In the genomic region with DNA sequence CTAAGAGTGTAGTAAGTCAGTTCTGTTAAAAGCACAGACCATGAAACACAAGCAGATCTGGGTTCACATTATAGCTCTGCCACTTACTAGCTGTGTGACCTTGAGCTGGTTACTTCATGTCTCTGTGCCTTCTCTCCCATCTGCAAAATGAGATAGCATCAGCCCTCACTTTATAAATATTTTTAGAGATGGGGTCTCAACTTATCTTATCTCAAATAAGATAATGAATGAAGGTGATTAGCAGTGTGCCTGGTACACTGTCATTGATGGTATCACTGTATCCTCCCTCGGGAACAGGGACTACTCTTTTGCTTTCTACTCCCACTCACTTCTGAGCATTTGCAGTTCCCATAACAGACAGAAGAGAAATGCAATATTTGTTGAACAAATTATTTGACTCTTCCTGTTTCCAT, we compare ENCODE assay signal across 14 cellular contexts. TPM values are rescaled to one million over a fixed set of nuclear protein-coding genes. Genes with fewer than 3 reads are reported as not detected.
DNase-seq lines count a peak whose midpoint lies in the region; ATAC-seq and TF ChIP-seq lines count a peak whose summit lies in the region.
"Had no signal": no experiment of that assay in that cellular context is flagged by ENCODE, and none has a peak within 500 bp of the region (broad histone marks: within the 10 kb centered on the region; RNA-seq: fewer than 3 reads in every experiment).

No MANE protein-coding gene starts in this region.

- TF ChIP-seq CTCF in chondrocyte (IDR thresholded peaks at IDR 0.05), result no peak

- no peaks in the 10 kb centered on the region for H3K36me3 Mint-ChIP-seq in chondrocyte (ENCODE audit: low read depth)
- H3K36me3 Mint-ChIP-seq in activated T-helper 2 cell treated with anti-CD3 and anti-CD28 coated beads, Interferon-gamma antibody, Interleukin-2, Interleukin-4, amounts not matched to agents 10 μg/mL and 5 μg/mL and 100 μg/mL, durations not matched to agents 14 hours and 24 hours and 36 hours (ENCODE audit: low read depth), result no peaks in the 10 kb centered on the region
- H3K36me3 Mint-ChIP-seq: WTC11 had no signal

- DNase-seq in chondrocyte (ENCODE audit: low spot score) (no peak), NCI-H2081 treated with DMSO at 0.1 percent for 48 hours (lab: John Stamatoyannopoulos, UW) (no peak), mesenteric fat pad (ENCODE audit: low spot score) (no peak)
- DNase-seq in activated T-helper 2 cell treated with anti-CD3 and anti-CD28 coated beads, Interferon-gamma antibody, Interleukin-2, Interleukin-4, amounts not matched to agents 10 μg/mL and 5 μg/mL and 100 μg/mL, durations not matched to agents 14 hours and 24 hours and 36 hours (ENCODE audit: low spot score), result no peak
- DNase-seq in stimulated activated CD8-positive, alpha-beta memory T cell treated with anti-CD3 and anti-CD28 coated beads, Interleukin-4, amount 100 ng/mL, for 48 hours, result no peak
- DNase-seq: C1 segment of cervical spinal cord, GF-D8, heart left ventricle, NCI-H510A treated with DMSO at 0.1 percent for 48 hours had no signal

- H3K27ac Mint-ChIP-seq in chondrocyte (ENCODE audit: unreplicated experiment), result peak overlapping the region; percentile 72
- no peak overlapping the region for H3K27ac Mint-ChIP-seq in activated T-helper 2 cell treated with anti-CD3 and anti-CD28 coated beads, Interferon-gamma antibody, Interleukin-2, Interleukin-4, amounts not matched to agents 10 μg/mL and 5 μg/mL and 100 μg/mL, durations not matched to agents 14 hours and 24 hours and 36 hours

- peaks cover 58% of the 10 kb centered on the region for H3K4me1 Mint-ChIP-seq in chondrocyte (ENCODE audit: low read depth)
- H3K4me1 Mint-ChIP-seq in activated T-helper 2 cell treated with anti-CD3 and anti-CD28 coated beads, Interferon-gamma antibody, Interleukin-2, Interleukin-4, amounts not matched to agents 10 μg/mL and 5 μg/mL and 100 μg/mL, durations not matched to agents 14 hours and 24 hours and 36 hours (ENCODE audit: low read depth), result peaks cover 3% of the 10 kb centered on the region

- H3K4me3 Mint-ChIP-seq in chondrocyte (ENCODE audit: unreplicated experiment), result no peak overlapping the region
- no peak overlapping the region for H3K4me3 Mint-ChIP-seq in activated T-helper 2 cell treated with anti-CD3 and anti-CD28 coated beads, Interferon-gamma antibody, Interleukin-2, Interleukin-4, amounts not matched to agents 10 μg/mL and 5 μg/mL and 100 μg/mL, durations not matched to agents 14 hours and 24 hours and 36 hours (ENCODE audit: low read depth)
- H3K4me3 Mint-ChIP-seq: WTC11 had no signal

- intact Hi-C loops in activated T-helper 2 cell treated with anti-CD3 and anti-CD28 coated beads, Interferon-gamma antibody, Interleukin-2, Interleukin-4, amounts not matched to agents 10 μg/mL and 5 μg/mL and 100 μg/mL, durations not matched to agents 14 hours and 24 hours and 36 hours (cut with micrococcal nuclease), result no loop called here

- H3K9me3 Mint-ChIP-seq in chondrocyte (ENCODE audit: low read depth), result no peaks in the 10 kb centered on the region
- H3K9me3 Mint-ChIP-seq in activated T-helper 2 cell treated with anti-CD3 and anti-CD28 coated beads, Interferon-gamma antibody, Interleukin-2, Interleukin-4, amounts not matched to agents 10 μg/mL and 5 μg/mL and 100 μg/mL, durations not matched to agents 14 hours and 24 hours and 36 hours, result no peaks in the 10 kb centered on the region

- H3K27me3 Mint-ChIP-seq in chondrocyte (ENCODE audit: low read depth), result no peaks in the 10 kb centered on the region
- no peaks in the 10 kb centered on the region for H3K27me3 Mint-ChIP-seq in activated T-helper 2 cell treated with anti-CD3 and anti-CD28 coated beads, Interferon-gamma antibody, Interleukin-2, Interleukin-4, amounts not matched to agents 10 μg/mL and 5 μg/mL and 100 μg/mL, durations not matched to agents 14 hours and 24 hours and 36 hours (ENCODE audit: low read depth)

- ATAC-seq in GM18511 (IDR thresholded peaks at IDR 0.05; ENCODE audit: unreplicated experiment) (peak; percentile 69), GM21528 (IDR thresholded peaks at IDR 0.05; ENCODE audit: low FRiP score, unreplicated experiment) (peak; percentile 64), HG03060 (IDR thresholded peaks at IDR 0.05; ENCODE audit: low read depth, unreplicated experiment) (peak; percentile 59)
- ATAC-seq: Right ventricle myocardium inferior, WTC11 had no signal

RNA-seq across cellular contexts. Expression of gene GALNT10, which starts 52.4 kb away (rescaled TPM):
- 155 to 220 TPM (median 157 TPM) in 3 replicates for total RNA-seq in chondrocyte
- 31.7 and 35.5 TPM in 2 replicates for total RNA-seq in activated T-helper 2 cell treated with anti-CD3 and anti-CD28 coated beads, Interferon-gamma antibody, Interleukin-2, Interleukin-4, amounts not matched to agents 10 μg/mL and 5 μg/mL and 100 μg/mL, durations not matched to agents 14 hours and 24 hours and 36 hours
- 33.1 TPM for total RNA-seq in mesenteric fat pad
